Comparison of ENCODE assay signal across 1 cellular context in genomic region chr5:14236757-14237156, GRCh38.
TF ChIP-seq lines count a peak whose summit lies in the region.

No MANE protein-coding gene starts in this region.

TF ChIP-seq in GM23338, 12 proteins besides CTCF, POLR2A, EP300 and RAD21 (continued from another document):
- TF ChIP-seq, protein P1, sequence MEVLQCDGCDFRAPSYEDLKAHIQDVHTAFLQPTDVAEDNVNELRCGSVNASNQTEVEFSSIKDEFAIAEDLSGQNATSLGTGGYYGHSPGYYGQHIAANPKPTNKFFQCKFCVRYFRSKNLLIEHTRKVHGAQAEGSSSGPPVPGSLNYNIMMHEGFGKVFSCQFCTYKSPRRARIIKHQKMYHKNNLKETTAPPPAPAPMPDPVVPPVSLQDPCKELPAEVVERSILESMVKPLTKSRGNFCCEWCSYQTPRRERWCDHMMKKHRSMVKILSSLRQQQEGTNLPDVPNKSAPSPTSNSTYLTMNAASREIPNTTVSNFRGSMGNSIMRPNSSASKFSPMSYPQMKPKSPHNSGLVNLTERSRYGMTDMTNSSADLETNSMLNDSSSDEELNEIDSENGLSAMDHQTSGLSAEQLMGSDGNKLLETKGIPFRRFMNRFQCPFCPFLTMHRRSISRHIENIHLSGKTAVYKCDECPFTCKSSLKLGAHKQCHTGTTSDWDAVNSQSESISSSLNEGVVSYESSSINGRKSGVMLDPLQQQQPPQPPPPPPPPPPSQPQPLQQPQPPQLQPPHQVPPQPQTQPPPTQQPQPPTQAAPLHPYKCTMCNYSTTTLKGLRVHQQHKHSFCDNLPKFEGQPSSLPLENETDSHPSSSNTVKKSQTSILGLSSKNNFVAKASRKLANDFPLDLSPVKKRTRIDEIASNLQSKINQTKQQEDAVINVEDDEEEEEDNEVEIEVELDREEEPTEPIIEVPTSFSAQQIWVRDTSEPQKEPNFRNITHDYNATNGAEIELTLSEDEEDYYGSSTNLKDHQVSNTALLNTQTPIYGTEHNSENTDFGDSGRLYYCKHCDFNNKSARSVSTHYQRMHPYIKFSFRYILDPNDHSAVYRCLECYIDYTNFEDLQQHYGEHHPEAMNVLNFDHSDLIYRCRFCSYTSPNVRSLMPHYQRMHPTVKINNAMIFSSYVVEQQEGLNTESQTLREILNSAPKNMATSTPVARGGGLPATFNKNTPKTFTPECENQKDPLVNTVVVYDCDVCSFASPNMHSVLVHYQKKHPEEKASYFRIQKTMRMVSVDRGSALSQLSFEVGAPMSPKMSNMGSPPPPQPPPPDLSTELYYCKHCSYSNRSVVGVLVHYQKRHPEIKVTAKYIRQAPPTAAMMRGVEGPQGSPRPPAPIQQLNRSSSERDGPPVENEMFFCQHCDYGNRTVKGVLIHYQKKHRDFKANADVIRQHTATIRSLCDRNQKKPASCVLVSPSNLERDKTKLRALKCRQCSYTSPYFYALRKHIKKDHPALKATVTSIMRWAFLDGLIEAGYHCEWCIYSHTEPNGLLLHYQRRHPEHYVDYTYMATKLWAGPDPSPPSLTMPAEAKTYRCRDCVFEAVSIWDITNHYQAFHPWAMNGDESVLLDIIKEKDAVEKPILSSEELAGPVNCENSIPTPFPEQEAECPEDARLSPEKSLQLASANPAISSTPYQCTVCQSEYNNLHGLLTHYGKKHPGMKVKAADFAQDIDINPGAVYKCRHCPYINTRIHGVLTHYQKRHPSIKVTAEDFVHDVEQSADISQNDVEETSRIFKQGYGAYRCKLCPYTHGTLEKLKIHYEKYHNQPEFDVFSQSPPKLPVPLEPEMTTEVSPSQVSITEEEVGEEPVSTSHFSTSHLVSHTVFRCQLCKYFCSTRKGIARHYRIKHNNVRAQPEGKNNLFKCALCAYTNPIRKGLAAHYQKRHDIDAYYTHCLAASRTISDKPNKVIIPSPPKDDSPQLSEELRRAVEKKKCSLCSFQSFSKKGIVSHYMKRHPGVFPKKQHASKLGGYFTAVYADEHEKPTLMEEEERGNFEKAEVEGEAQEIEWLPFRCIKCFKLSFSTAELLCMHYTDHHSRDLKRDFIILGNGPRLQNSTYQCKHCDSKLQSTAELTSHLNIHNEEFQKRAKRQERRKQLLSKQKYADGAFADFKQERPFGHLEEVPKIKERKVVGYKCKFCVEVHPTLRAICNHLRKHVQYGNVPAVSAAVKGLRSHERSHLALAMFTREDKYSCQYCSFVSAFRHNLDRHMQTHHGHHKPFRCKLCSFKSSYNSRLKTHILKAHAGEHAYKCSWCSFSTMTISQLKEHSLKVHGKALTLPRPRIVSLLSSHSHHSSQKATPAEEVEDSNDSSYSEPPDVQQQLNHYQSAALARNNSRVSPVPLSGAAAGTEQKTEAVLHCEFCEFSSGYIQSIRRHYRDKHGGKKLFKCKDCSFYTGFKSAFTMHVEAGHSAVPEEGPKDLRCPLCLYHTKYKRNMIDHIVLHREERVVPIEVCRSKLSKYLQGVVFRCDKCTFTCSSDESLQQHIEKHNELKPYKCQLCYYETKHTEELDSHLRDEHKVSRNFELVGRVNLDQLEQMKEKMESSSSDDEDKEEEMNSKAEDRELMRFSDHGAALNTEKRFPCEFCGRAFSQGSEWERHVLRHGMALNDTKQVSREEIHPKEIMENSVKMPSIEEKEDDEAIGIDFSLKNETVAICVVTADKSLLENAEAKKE (CRISPR knock-in tag; IDR thresholded peaks at IDR 0.05), result peak; percentile 65; the same call in 1 of the 2 replicates
